8 cellular contexts compared by ENCODE assay signal in the genomic region with DNA sequence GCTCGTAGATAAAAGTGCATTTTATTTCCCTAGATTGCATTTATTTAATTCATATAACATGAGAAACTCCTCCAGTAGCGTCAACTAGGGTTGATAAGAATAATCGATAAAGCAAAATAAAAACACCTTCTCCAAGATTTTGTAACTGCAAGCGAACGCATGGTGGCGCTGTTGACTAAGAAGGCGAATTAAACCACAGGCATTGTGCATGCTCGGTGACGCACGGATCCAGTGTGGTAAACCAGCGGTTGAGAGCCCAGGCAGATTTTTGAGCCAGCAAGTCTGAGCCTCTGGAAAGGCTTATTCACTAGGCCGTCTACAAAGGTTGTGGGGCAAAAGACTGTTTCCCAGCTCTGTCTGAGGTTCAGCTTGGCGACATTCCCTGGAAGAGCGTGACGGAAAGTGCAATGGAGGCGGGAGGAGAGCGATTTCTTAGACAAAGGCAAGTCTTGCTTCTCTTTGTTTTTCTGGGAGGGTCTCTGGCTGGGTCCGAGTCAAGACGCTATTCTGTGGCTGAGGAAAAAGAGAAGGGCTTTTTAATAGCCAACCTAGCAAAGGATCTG. TPM values are rescaled to one million over a fixed set of nuclear protein-coding genes. Genes with fewer than 3 reads are reported as not detected.
DNase-seq lines count a peak whose midpoint lies in the region; ATAC-seq and TF ChIP-seq lines count a peak whose summit lies in the region.

A gene (plus strand): TSS at position 231 of the 563 bp plus-strand sequence. CDS start 177 bp downstream, at position 408.

- H3K4me3 ChIP-seq in GM12865 (ENCODE audit: low read depth, low read length) = no peak within 1 kb of the TSS
- peak within 1 kb of the TSS; percentile 34 for H3K4me3 ChIP-seq in coronary artery
- H3K4me3 ChIP-seq in spleen = peak within 1 kb of the TSS in 3 of 8 donors; percentile 1 to 30 (median 29)

- DNase-seq in GM12865 (ENCODE audit: low read depth) (peak; percentile 2), NCI-H2196 treated with DMSO at 0.1 percent for 48 hours (lab: John Stamatoyannopoulos, UW; ENCODE audit: unreplicated experiment) (peak; percentile 67), coronary artery (ENCODE audit: low spot score) (no peak), myocyte (ENCODE audit: low read depth) (peak; percentile 77), spleen (no peak), NCI-H1105 treated with DMSO at 0.1 percent for 48 hours (lab: John Stamatoyannopoulos, UW) (no peak)

- peaks cover 0 to 72% (median 0%) of the 10 kb centered on the region in 7 donors for H3K27me3 ChIP-seq in spleen (replicated peaks in 1 of 7)

- no peak for TF ChIP-seq POLR2A in spleen (IDR thresholded peaks at IDR 0.05)

- H3K9me3 ChIP-seq in spleen = peaks cover 0 to 77% (median 32%) of the 10 kb centered on the region in 8 donors

- no peak within 1 kb of the TSS for H3K27ac ChIP-seq in coronary artery
- H3K27ac ChIP-seq in spleen = no peak within 1 kb of the TSS

- ATAC-seq in GM18511 (IDR thresholded peaks at IDR 0.05; ENCODE audit: unreplicated experiment) (no peak), GM21528 (IDR thresholded peaks at IDR 0.05; ENCODE audit: low FRiP score, unreplicated experiment) (no peak)

- TF ChIP-seq CTCF in GM12865 (IDR thresholded peaks at IDR 0.05; ENCODE audit: insufficient read depth, low read depth, low read length, missing control alignments) (no peak), coronary artery (IDR thresholded peaks at IDR 0.05) (no peak), spleen (IDR thresholded peaks at IDR 0.05 in 8 of 11, conservative IDR thresholded peaks at IDR 0.05 in 3 of 11) (peak in 4 of 11 experiments; percentile 8 to 19 (median 13))

- H3K36me3 ChIP-seq in spleen = no peaks in the 10 kb centered on the region

- intact Hi-C loops in spleen (cut with DNase I; ENCODE audit: low total_unique reads) = no loop called here

- 18 to 23% (median 22%) methylated on average over 19 of the region's 19 CpGs for WGBS in spleen, 5 donors

- no peaks in the 10 kb centered on the region for H3K4me1 ChIP-seq in spleen

RNA-seq across cellular contexts. Expression of the gene that starts here (rescaled TPM):
- total RNA-seq in myocyte = 4.2 and 4.7 TPM in 2 replicates
- 3.9 TPM for polyA plus RNA-seq in myocyte (2012)
- total RNA-seq in spleen = 1 to 10 TPM in 4 of 7 donors, under 1 TPM in 3; 0.34 to 3.1 (median 1.1) TPM
- under 1 TPM in 2 of 3 donors, not detected in 1; 0.08 to 0.26 TPM for polyA plus RNA-seq in spleen

Comparison
In these comparisons a context has a peak if more than half of its experiments do, and no peak if none do; other contexts are left out.
1. DNase-seq: peak in GM12865 (single experiment), NCI-H2196 treated with DMSO at 0.1 percent for 48 hours (single experiment) and myocyte (single experiment); none in coronary artery (single experiment), spleen (single experiment) and NCI-H1105 treated with DMSO at 0.1 percent for 48 hours (single experiment).